Comparison of ENCODE assay signal across 1 cellular context in the genomic region with DNA sequence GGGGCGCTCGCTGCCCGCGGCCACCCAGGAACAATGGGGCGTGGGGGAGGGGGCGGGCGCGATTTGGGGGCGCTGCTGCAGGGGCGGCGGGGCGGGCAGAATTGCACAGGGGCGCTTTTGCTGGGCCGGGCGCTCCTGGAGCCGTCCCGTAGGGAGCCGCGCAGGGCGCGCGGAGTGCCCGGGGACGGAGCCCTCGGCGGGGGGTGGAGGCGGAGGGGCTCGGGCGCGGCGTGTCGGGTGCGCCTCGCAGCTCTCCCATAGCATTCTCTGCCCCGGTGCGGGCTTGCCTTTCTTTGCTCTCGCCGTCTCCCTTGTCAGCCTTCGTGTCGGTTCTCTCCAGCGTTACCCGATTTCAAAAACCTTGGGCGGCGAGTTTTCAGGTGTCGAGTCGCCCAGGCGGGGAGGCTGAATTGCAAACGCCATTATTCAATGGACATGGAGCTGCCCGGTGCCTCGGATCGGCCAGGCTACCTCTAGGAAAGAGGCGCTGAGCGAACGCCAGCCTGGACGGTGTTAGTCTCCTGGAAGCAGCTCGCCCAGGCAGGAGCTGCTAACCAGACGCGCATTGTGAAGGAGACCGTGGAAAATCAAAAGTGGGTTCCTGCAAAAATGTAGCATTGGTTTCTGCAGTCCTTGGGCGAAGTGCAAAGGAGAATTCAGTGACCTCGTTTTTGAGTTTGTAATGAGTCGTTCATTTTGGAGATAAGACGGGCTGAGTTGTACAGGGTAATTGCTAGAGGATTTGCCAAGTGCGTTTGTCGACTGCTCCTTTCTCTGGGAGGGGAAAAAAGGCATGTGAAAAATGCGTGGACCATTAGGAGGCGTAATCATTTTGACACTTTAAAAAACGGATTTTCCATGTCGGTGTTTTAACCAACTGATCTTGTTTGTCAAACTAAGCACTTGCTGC.
TF ChIP-seq lines count a peak whose summit lies in the region.

No MANE protein-coding gene starts in this region.

TF ChIP-seq in GM12878, 131 proteins besides CTCF, POLR2A, EP300 and RAD21 (continued from another document):
- peak; percentile 62 for TF ChIP-seq SUZ12 (IDR thresholded peaks at IDR 0.05; ENCODE audit: unreplicated experiment)
